In genomic region chr7:44963526-44964290, GRCh38 we compare ENCODE assay signal across 15 cellular contexts. TPM values are rescaled to one million over a fixed set of nuclear protein-coding genes. Genes with fewer than 3 reads are reported as not detected.
DNase-seq lines count a peak whose midpoint lies in the region; ATAC-seq, FAIRE-seq and TF ChIP-seq lines count a peak whose summit lies in the region.
"Had no signal": no experiment of that assay in that cellular context is flagged by ENCODE, and none has a peak within 500 bp of the region (broad histone marks: within the 10 kb centered on the region; RNA-seq: fewer than 3 reads in every experiment).

No MANE protein-coding gene starts in this region.

- no peak overlapping the region for H3K9ac ChIP-seq in GM12878 (ENCODE audit: control insufficient read depth, insufficient read depth, low read length)
- H3K9ac ChIP-seq: KMS-11 had no signal

- no peak for TF ChIP-seq RAD21 in GM12878 (IDR thresholded peaks at IDR 0.05; ENCODE audit: insufficient read depth, low read depth, low read length)

- H3K9me3 Mint-ChIP-seq in activated CD4-positive, alpha-beta T cell treated with anti-CD3 and anti-CD28 coated beads, Interleukin-2, amount 10 ng/mL, durations not matched to agents 7 days and 5 days = no peaks in the 10 kb centered on the region

- H3K4me3 ChIP-seq in GM12878 (no peak overlapping the region), osteoblast (ENCODE audit: insufficient read depth, low read length) (no peak overlapping the region), tibial nerve (no peak overlapping the region)
- H3K4me3 ChIP-seq: SJCRH30 had no signal

- H3K4me2 ChIP-seq in GM12878 (ENCODE audit: control insufficient read depth, insufficient read depth) = no peak overlapping the region
- H3K4me2 ChIP-seq in osteoblast (ENCODE audit: insufficient read depth, low read length) = no peak overlapping the region
- H3K4me2 ChIP-seq: KMS-11 had no signal

- SMC1A ChIA-PET in GM12878 (lab: Charles Lee; ENCODE audit: uncharacterized antibody, unreplicated experiment) = interaction anchor here (0.6 kb wide), 1 partner anchor 101 kb away, joined by 3 read pairs; no protein-coding TSS in a partner anchor

- peaks cover 15 to 25% of the 10 kb centered on the region in 2 experiments for H3K36me3 ChIP-seq in GM12878 (ENCODE audit: control insufficient read depth in 2 of 2, insufficient read depth in 2 of 2, low read length in 1 of 2)
- H3K36me3 ChIP-seq in osteoblast (ENCODE audit: insufficient read depth, low read length) = no peaks in the 10 kb centered on the region
- no peaks in the 10 kb centered on the region for H3K36me3 ChIP-seq in tibial nerve
- H3K36me3 ChIP-seq: SJCRH30 had no signal

- H3K27ac ChIP-seq in GM12878 (ENCODE audit: control insufficient read depth, insufficient read depth) (no peak overlapping the region), osteoblast (ENCODE audit: low read depth, low read length) (no peak overlapping the region), tibial nerve (no peak overlapping the region)
- H3K27ac ChIP-seq: KMS-11, SJCRH30 had no signal

- TF ChIP-seq EP300 in GM12878 (IDR thresholded peaks at IDR 0.05; ENCODE audit: borderline replicate concordance in 1 of 2, control insufficient read depth in 1 of 2, low read depth in 2 of 2, low read length in 2 of 2) (no peak), tibial nerve (IDR thresholded peaks at IDR 0.05) (no peak)

- BruUV-seq in GM12878 (replicated peaks; lab: Mats Ljungman, UMichigan) = no TSS peak

- H2AFZ ChIP-seq in GM12878 (ENCODE audit: control insufficient read depth, low read depth, low read length) = no peak overlapping the region
- peak overlapping the region; percentile 56 for H2AFZ ChIP-seq in osteoblast (ENCODE audit: low read length)

- TF ChIP-seq CTCF in GM12878 (IDR thresholded peaks at IDR 0.05 in 2 of 3, conservative IDR thresholded peaks at IDR 0.05 in 1 of 3; ENCODE audit: control insufficient read depth in 2 of 3, extremely low read depth in 1 of 3, insufficient read depth in 1 of 3, low read depth in 3 of 3, low read length in 3 of 3) (no peak), osteoblast (IDR thresholded peaks at IDR 0.05; ENCODE audit: extremely low read depth, low read depth, low read length) (no peak), tibial nerve (IDR thresholded peaks at IDR 0.05) (no peak)

- CTCF ChIA-PET in activated CD4-positive, alpha-beta T cell treated with anti-CD3 and anti-CD28 coated beads, Interleukin-2, amount 10 ng/mL, durations not matched to agents 7 days and 5 days (lab: Charles Lee) = interaction anchor here (0.8 to 4.1 kb wide), 6 partner anchors 10 to 171 kb away, joined by 3 to 26 read pairs (median 4); partner anchors contain the start of gene H2AZ2
- CTCF ChIA-PET in GM12878 (lab: Yijun Ruan, JAX) = interaction anchor here (0.6 to 1.5 kb wide), 4 partner anchors 10 to 106 kb away, joined by 3 to 11 read pairs (median 3); no protein-coding TSS in a partner anchor

- H3K36me3 Mint-ChIP-seq in activated CD4-positive, alpha-beta T cell treated with anti-CD3 and anti-CD28 coated beads, Interleukin-2, amount 10 ng/mL, durations not matched to agents 7 days and 5 days (ENCODE audit: low read depth) = peaks cover 40% of the 10 kb centered on the region

- H3K4me3 Mint-ChIP-seq in activated CD4-positive, alpha-beta T cell treated with anti-CD3 and anti-CD28 coated beads, Interleukin-2, amount 10 ng/mL, durations not matched to agents 7 days and 5 days = no peak overlapping the region
- H3K4me3 Mint-ChIP-seq: naive thymus-derived CD4-positive, alpha-beta T cell had no signal

- POLR2A ChIA-PET in activated CD4-positive, alpha-beta T cell treated with anti-CD3 and anti-CD28 coated beads, Interleukin-2, amount 10 ng/mL, durations not matched to agents 7 days and 5 days (lab: Charles Lee) = interaction anchor here (0.6 kb wide), 1 partner anchor 133 kb away, joined by 3 read pairs; no protein-coding TSS in a partner anchor
- POLR2A ChIA-PET in GM12878 (lab: Charles Lee) = interaction anchor here (0.6 to 1.7 kb wide), 3 partner anchors 10 to 289 kb away, joined by 3 to 5 read pairs (median 5); no protein-coding TSS in a partner anchor

- DNase-seq in activated CD4-positive, alpha-beta T cell treated with anti-CD3 and anti-CD28 coated beads, Interleukin-2, amount 10 ng/mL, durations not matched to agents 7 days and 5 days = peak; percentile 6
- no peak for DNase-seq in activated CD4-positive, alpha-beta T cell treated with anti-CD3 and anti-CD28 coated beads, Interleukin-2, amount 50 U/mL, for 4 hours
- DNase-seq in GM12878 (ENCODE audit: low read depth, low spot score) (no peak), osteoblast (ENCODE audit: insufficient read length, low spot score, missing footprints) (no peak), tibial nerve (ENCODE audit: low spot score in 2 of 2) (no peak)
- DNase-seq: NCI-H226 had no signal

- no peak for ATAC-seq in GM12878
- no peak for ATAC-seq in GM18502 (IDR thresholded peaks at IDR 0.05; ENCODE audit: poor library complexity, unreplicated experiment)
- ATAC-seq in HG02884 (IDR thresholded peaks at IDR 0.05; ENCODE audit: unreplicated experiment) = no peak

- intact Hi-C loops in GM12878 (cut with micrococcal nuclease; ENCODE audit: unreplicated experiment) = no loop called here

- peak; percentile 15 for TF ChIP-seq POLR2A in GM18526 (IDR thresholded peaks at IDR 0.05; ENCODE audit: extremely low read depth, insufficient read length)
- peak; percentile 55 for TF ChIP-seq POLR2A in GM12878 (IDR thresholded peaks at IDR 0.05; ENCODE audit: low read depth, low read length)
- TF ChIP-seq POLR2A in tibial nerve (IDR thresholded peaks at IDR 0.05) = no peak

- peaks cover 24% of the 10 kb centered on the region for H3K4me1 Mint-ChIP-seq in activated CD4-positive, alpha-beta T cell treated with anti-CD3 and anti-CD28 coated beads, Interleukin-2, amount 10 ng/mL, durations not matched to agents 7 days and 5 days

- H3K79me2 ChIP-seq in GM12878 (ENCODE audit: control insufficient read depth, insufficient read depth, low read length) (no peaks in the 10 kb centered on the region), osteoblast (ENCODE audit: insufficient read depth, low read length) (no peaks in the 10 kb centered on the region)

- H3K4me1 ChIP-seq in GM12878 (ENCODE audit: control insufficient read depth, insufficient read depth, low read length) (peaks cover 15% of the 10 kb centered on the region), osteoblast (ENCODE audit: insufficient read depth, low read length) (no peaks in the 10 kb centered on the region), tibial nerve (peaks cover 0 to 22% (median 10%) of the 10 kb centered on the region in 4 donors)
- H3K4me1 ChIP-seq: SJCRH30 had no signal

- RAD21 ChIA-PET in GM12878 (lab: Charles Lee; ENCODE audit: unreplicated experiment) = no interaction called here

- no peak overlapping the region for H3K27ac Mint-ChIP-seq in activated CD4-positive, alpha-beta T cell treated with anti-CD3 and anti-CD28 coated beads, Interleukin-2, amount 10 ng/mL, durations not matched to agents 7 days and 5 days

- H4K20me1 ChIP-seq in GM12878 (ENCODE audit: control insufficient read depth, insufficient read depth) (peaks cover 4% of the 10 kb centered on the region), osteoblast (ENCODE audit: insufficient read depth, low read length) (no peaks in the 10 kb centered on the region)

- H3K27me3 ChIP-seq in GM12878 (replicated peaks in 1 of 2; ENCODE audit: control insufficient read depth in 2 of 2, insufficient read depth in 2 of 2, low read length in 1 of 2) (no peaks in the 10 kb centered on the region), osteoblast (ENCODE audit: insufficient read depth, low read length) (peaks cover 14% of the 10 kb centered on the region), tibial nerve (peaks cover 0 to 6% of the 10 kb centered on the region in 2 donors)
- H3K27me3 ChIP-seq: SJCRH30 had no signal

- FAIRE-seq in GM12878 (lab: Jason Lieb, UNC) = no peak
- FAIRE-seq: A204.1, TTC549 had no signal

- H3K27me3 Mint-ChIP-seq in activated CD4-positive, alpha-beta T cell treated with anti-CD3 and anti-CD28 coated beads, Interleukin-2, amount 10 ng/mL, durations not matched to agents 7 days and 5 days = no peaks in the 10 kb centered on the region
- H3K27me3 Mint-ChIP-seq: naive thymus-derived CD4-positive, alpha-beta T cell had no signal

- 94% methylated on average over 19 of the region's 19 CpGs for WGBS in GM12878 (ENCODE audit: insufficient coverage, insufficient replicate concordance, low lambda C conversion rate, missing lambda C conversion rate)
- WGBS in tibial nerve, 2 donors = 90 to 92% methylated on average over 11 to 19 of the region's 19 CpGs

- H3K9me3 ChIP-seq in GM12878 (replicated peaks; ENCODE audit: control insufficient read depth, insufficient read depth, low read length) (no peaks in the 10 kb centered on the region), osteoblast (ENCODE audit: low read depth, low read length) (no peaks in the 10 kb centered on the region), tibial nerve (no peaks in the 10 kb centered on the region)
- H3K9me3 ChIP-seq: SJCRH30 had no signal

- in situ Hi-C loops in GM12878 (cut with MboI) = no loop called here

RNA-seq across cellular contexts. Expression of gene MYO1G, which starts 15.1 kb away (rescaled TPM):
- total RNA-seq in activated CD4-positive, alpha-beta T cell treated with anti-CD3 and anti-CD28 coated beads, Interleukin-2, amount 10 ng/mL, durations not matched to agents 7 days and 5 days = 100 to 1,000 TPM; 414 to 457 TPM
- 406 and 444 TPM in 2 replicates for total RNA-seq in GM12878 (2013; cell fraction: nucleolus; rRNA removed)
- total RNA-seq in GM12878 (2014; rRNA removed) = 154 and 176 TPM in 2 replicates
- total RNA-seq in GM12878 (2014; rRNA removed; fragmentation: Illumina TruSeq; extraction: Trizol) = 63.7 and 66.1 TPM in 2 replicates
- 224 and 232 TPM in 2 replicates for total RNA-seq in GM12878 (2021)
- polyA plus RNA-seq in GM12878 (2011; ENCODE audit: low read depth) = 91.4 TPM
- polyA plus RNA-seq in GM12878 (2011; rRNA removed) = 54.3 and 118 TPM in 2 replicates
- polyA plus RNA-seq in GM12878 (2011; cell fraction: cytosol; rRNA removed) = 111 and 152 TPM in 2 replicates
- polyA plus RNA-seq in GM12878 (2011; cell fraction: nucleus; rRNA removed) = 518 and 587 TPM in 2 replicates
- 195 and 215 TPM in 2 replicates for polyA plus RNA-seq in GM12878 (2012)
- polyA plus RNA-seq in GM12878 (2014; fragmentation: Illumina TruSeq; extraction: Trizol) = 36.1 and 77.2 TPM in 2 replicates
- polyA plus RNA-seq in GM12878 (2014; fragmentation: Nextera tagmentation; extraction: Ambion mirVana) = 1 to 10 TPM; 1.8 to 3.3 TPM
- polyA plus RNA-seq in GM12878 (2014; rRNA removed) = 150 and 184 TPM in 2 replicates
- polyA plus RNA-seq in GM12878 (2016; fragmentation: Nextera tagmentation; extraction: Ambion mirVana) = 100 to 1,000 TPM; 185 to 216 TPM
- polyA minus RNA-seq in GM12878 (2011; rRNA and poly(A)+ RNA removed) = 230 and 324 TPM in 2 replicates
- polyA minus RNA-seq in GM12878 (2011; cell fraction: cytosol; rRNA and poly(A)+ RNA removed) = 97.1 and 110 TPM in 2 replicates
- 238 and 294 TPM in 2 replicates for polyA minus RNA-seq in GM12878 (2011; cell fraction: nucleus; rRNA and poly(A)+ RNA removed)
- 0.29 and 0.36 TPM in 2 replicates for total RNA-seq in osteoblast
- 10 to 100 TPM in 1 of 4 donors, 1 to 10 TPM in 2, under 1 TPM in 1; 0.84 to 10.5 (median 3.3) TPM for total RNA-seq in tibial nerve
- total RNA-seq: renal cortical epithelial cell had no signal

RNA-seq across cellular contexts. Expression of gene CCM2, which starts 36.3 kb away (rescaled TPM):
- 100 to 1,000 TPM; 134 TPM for total RNA-seq in activated CD4-positive, alpha-beta T cell treated with anti-CD3 and anti-CD28 coated beads, Interleukin-2, amount 10 ng/mL, durations not matched to agents 7 days and 5 days
- total RNA-seq in GM12878 (2013; cell fraction: nucleolus; rRNA removed) = 36.2 and 40.0 TPM in 2 replicates
- total RNA-seq in GM12878 (2014; rRNA removed) (71.6 and 74.7 TPM in 2 replicates), GM12878 (2014; rRNA removed; fragmentation: Illumina TruSeq; extraction: Trizol) (34.3 and 35.6 TPM in 2 replicates), GM12878 (2021) (61.2 and 61.6 TPM in 2 replicates), osteoblast (41.8 and 42.3 TPM in 2 replicates), tibial nerve (10 to 100 TPM; 41.1 to 46.3 (median 44.0) TPM)
- 25.8 TPM for polyA plus RNA-seq in GM12878 (2011; ENCODE audit: low read depth)
- polyA plus RNA-seq in GM12878 (2011; rRNA removed) (22.5 and 30.2 TPM in 2 replicates), GM12878 (2014; fragmentation: Illumina TruSeq; extraction: Trizol) (19.1 and 36.2 TPM in 2 replicates), GM12878 (2014; fragmentation: Nextera tagmentation; extraction: Ambion mirVana) (1 to 10 TPM in 1 of 2 experiments, under 1 TPM in 1; 1.00 to 4.1 TPM), GM12878 (2014; rRNA removed) (70.8 and 73.7 TPM in 2 replicates), GM12878 (2016; fragmentation: Nextera tagmentation; extraction: Ambion mirVana) (10 to 100 TPM; 75.2 to 82.3 TPM)
- polyA plus RNA-seq in GM12878 (2011; cell fraction: cytosol; rRNA removed) = 45.3 and 56.3 TPM in 2 replicates
- 67.7 and 71.7 TPM in 2 replicates for polyA plus RNA-seq in GM12878 (2011; cell fraction: nucleus; rRNA removed)
- polyA plus RNA-seq in GM12878 (2012) = 51.5 and 60.9 TPM in 2 replicates
- 31.6 and 47.1 TPM in 2 replicates for polyA minus RNA-seq in GM12878 (2011; rRNA and poly(A)+ RNA removed)
- polyA minus RNA-seq in GM12878 (2011; cell fraction: cytosol; rRNA and poly(A)+ RNA removed) = 18.2 and 29.1 TPM in 2 replicates
- polyA minus RNA-seq in GM12878 (2011; cell fraction: nucleus; rRNA and poly(A)+ RNA removed) = 15.1 and 19.7 TPM in 2 replicates

Comparison
In these comparisons a context has a peak if more than half of its experiments do, and no peak if none do; other contexts are left out.
1. POLR2A ChIP-seq: peak in GM18526 (single experiment) and GM12878 (single experiment); none in tibial nerve (0 of 2).
2. RNA of gene MYO1G, which starts 15.1 kb away (total RNA-seq): 414 to 457 TPM in activated CD4-positive, alpha-beta T cell treated with anti-CD3 and anti-CD28 coated beads, Interleukin-2, amount 10 ng/mL, durations not matched to agents 7 days and 5 days and 63.7 to 444 TPM in GM12878; 0.84 to 10.5 TPM in tibial nerve and 0.29 to 0.36 TPM in osteoblast; every median in the first group is over 4 times any median in the second.